ENCODE assay signal across 20 cellular contexts in the genomic region with DNA sequence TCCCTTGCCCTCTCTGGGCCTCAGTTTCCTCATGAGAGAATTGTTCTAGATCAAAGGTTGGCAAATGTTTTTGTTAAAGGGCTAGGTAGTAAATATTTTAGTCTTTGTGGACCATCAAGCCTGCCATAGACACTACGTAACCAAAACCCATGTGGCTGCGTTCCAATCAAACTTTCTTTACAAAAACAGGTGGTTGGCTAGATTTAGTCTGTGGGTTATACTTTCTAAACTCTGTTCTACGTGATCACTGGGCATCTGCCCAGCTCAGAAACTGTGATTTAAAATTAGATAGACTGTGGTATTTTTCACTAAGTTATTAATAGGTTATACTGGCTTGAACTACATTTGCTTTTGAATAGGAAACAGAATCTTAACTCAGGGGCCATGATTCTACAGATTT.
"Had no signal": no experiment of that assay in that cellular context is flagged by ENCODE, and none has a peak within 500 bp of the region (broad histone marks: within the 10 kb centered on the region; RNA-seq: fewer than 3 reads in every experiment).

No MANE protein-coding gene starts in this region.

- H3K4me1 ChIP-seq: foreskin keratinocyte, left ventricle myocardium inferior, lower lobe of right lung, sigmoid colon, thyroid gland had no signal

- H3K4me1 Mint-ChIP-seq: immature natural killer cell; memory B cell; naive thymus-derived CD4-positive, alpha-beta T cell; nephron progenitor cell had no signal

- H3K9me3 Mint-ChIP-seq: dendritic cell treated with granulocyte-macrophage colony-stimulating factor and Interleukin-4, amounts not matched to agents 40 ng/mL and 50 ng/mL, for 4 days; nephron progenitor cell; type B pancreatic cell had no signal

- DNase-seq: effector memory CD8-positive, alpha-beta T cell; erythroblast; foreskin keratinocyte; immature natural killer cell; kidney; left cardiac atrium; left ventricle myocardium inferior; lower lobe of right lung; midbrain; naive thymus-derived CD4-positive, alpha-beta T cell; nephron progenitor cell; posterior cingulate gyrus; sigmoid colon; small intestine; stimulated activated CD4-positive, alpha-beta T cell treated with anti-CD3 and anti-CD28 coated beads, Interleukin-12 subunit alpha, Interleukin-12 subunit beta, amount 100 ng/mL, for 4 hours; stimulated activated naive CD4-positive, alpha-beta T cell treated with Interleukin-2 at 50 U/mL for 16 hours; thyroid gland had no signal

- ATAC-seq: effector memory CD8-positive, alpha-beta T cell; foreskin keratinocyte; left cardiac atrium; lower lobe of right lung; naive thymus-derived CD4-positive, alpha-beta T cell had no signal

- H3K27ac Mint-ChIP-seq: dendritic cell treated with granulocyte-macrophage colony-stimulating factor and Interleukin-4, amounts not matched to agents 40 ng/mL and 50 ng/mL, for 4 days; effector memory CD8-positive, alpha-beta T cell; immature natural killer cell; memory B cell; naive thymus-derived CD4-positive, alpha-beta T cell; nephron progenitor cell; type B pancreatic cell had no signal

- H3K4me3 Mint-ChIP-seq: dendritic cell treated with granulocyte-macrophage colony-stimulating factor and Interleukin-4, amounts not matched to agents 40 ng/mL and 50 ng/mL, for 4 days; effector memory CD8-positive, alpha-beta T cell; immature natural killer cell; memory B cell; naive thymus-derived CD4-positive, alpha-beta T cell; nephron progenitor cell; type B pancreatic cell had no signal

- H3K36me3 Mint-ChIP-seq: memory B cell; naive thymus-derived CD4-positive, alpha-beta T cell; type B pancreatic cell had no signal

- H3K36me3 ChIP-seq: left ventricle myocardium inferior, lower lobe of right lung, sigmoid colon, thyroid gland had no signal

- H3K27me3 ChIP-seq: foreskin keratinocyte, sigmoid colon, thyroid gland had no signal

- H3K27ac ChIP-seq: foreskin keratinocyte, left ventricle myocardium inferior, lower lobe of right lung, sigmoid colon, thyroid gland had no signal

- H3K27me3 Mint-ChIP-seq: dendritic cell treated with granulocyte-macrophage colony-stimulating factor and Interleukin-4, amounts not matched to agents 40 ng/mL and 50 ng/mL, for 4 days; effector memory CD8-positive, alpha-beta T cell; memory B cell; naive thymus-derived CD4-positive, alpha-beta T cell had no signal

- H3K4me3 ChIP-seq: left ventricle myocardium inferior, lower lobe of right lung, sigmoid colon, thyroid gland had no signal

- H3K9me3 ChIP-seq: left ventricle myocardium inferior, lower lobe of right lung, sigmoid colon, thyroid gland had no signal
